23 cellular contexts compared by ENCODE assay signal in the genomic region with DNA sequence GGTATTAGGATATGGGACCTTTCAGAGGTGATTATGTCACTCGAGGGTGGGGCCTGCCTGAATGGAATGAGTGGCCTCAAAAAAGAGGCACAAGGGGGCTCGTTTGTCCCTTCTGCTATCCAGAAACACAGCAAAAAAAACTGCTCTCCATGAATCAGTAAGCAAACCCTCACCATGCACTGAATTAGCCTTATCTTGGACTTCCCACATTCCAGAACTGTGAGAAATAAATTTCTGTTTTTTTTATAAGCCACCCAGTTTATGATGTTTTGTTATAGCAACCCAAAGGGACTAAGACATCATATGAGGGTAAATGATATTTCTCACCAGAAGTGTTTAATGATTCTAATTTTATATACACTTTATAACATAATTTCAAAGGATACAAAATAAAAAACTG.
DNase-seq lines count a peak whose midpoint lies in the region; ATAC-seq and TF ChIP-seq lines count a peak whose summit lies in the region.
"Had no signal": no experiment of that assay in that cellular context is flagged by ENCODE, and none has a peak within 500 bp of the region (broad histone marks: within the 10 kb centered on the region; RNA-seq: fewer than 3 reads in every experiment).

No MANE protein-coding gene starts in this region.

- H3K36me3 ChIP-seq in brain microvascular endothelial cell (replicated peaks) = no peaks in the 10 kb centered on the region
- H3K36me3 ChIP-seq: BLaER1 had no signal

- no peak overlapping the region for H3K27ac ChIP-seq in brain microvascular endothelial cell
- H3K27ac ChIP-seq: BLaER1, GM23248, KMS-11 had no signal

- DNase-seq in HS-27A (ENCODE audit: low read depth) (peak; percentile 20), NCI-H226 (peak; percentile 64), brain microvascular endothelial cell (peak; percentile 9), iris pigment epithelial cell (ENCODE audit: low read depth) (peak; percentile 55)
- DNase-seq in activated naive CD8-positive, alpha-beta T cell treated with anti-CD3 and anti-CD28 coated beads, Interleukin-2, amount 50 U/mL, for 24 hours = no peak
- DNase-seq in effector CD8-positive, alpha-beta T cell (lab: John Stamatoyannopoulos, UW) = no peak
- DNase-seq: CD4-positive, CD25-positive, alpha-beta regulatory T cell; GM23248; H9; NCI-H1092 treated with DMSO at 0.1 percent for 48 hours; NCI-H1436; NCI-H187; NCI-H2171 treated with DMSO at 0.1 percent for 48 hours; NCI-H446; NCI-H526; NCI-H82; NK-92 treated with Interleukin-12 subunit alpha and Interleukin-12 subunit beta, amount 100 ng/mL, for 24 hours; PC-3; SK-N-SH had no signal

- no peaks in the 10 kb centered on the region for H3K36me3 Mint-ChIP-seq in activated naive CD8-positive, alpha-beta T cell treated with anti-CD3 and anti-CD28 coated beads, Interleukin-2, amount 50 U/mL, for 24 hours (ENCODE audit: low read depth)
- H3K36me3 Mint-ChIP-seq: CD4-positive, CD25-positive, alpha-beta regulatory T cell; IgD-negative memory B cell had no signal

- H3K4me1 Mint-ChIP-seq in activated naive CD8-positive, alpha-beta T cell treated with anti-CD3 and anti-CD28 coated beads, Interleukin-2, amount 50 U/mL, for 24 hours = no peaks in the 10 kb centered on the region
- H3K4me1 Mint-ChIP-seq: CD4-positive, CD25-positive, alpha-beta regulatory T cell; IgD-negative memory B cell had no signal

- TF ChIP-seq CTCF in brain microvascular endothelial cell (IDR thresholded peaks at IDR 0.05; ENCODE audit: low read depth, low read length, missing control alignments) = no peak

- no peak overlapping the region for H3K4me3 ChIP-seq in brain microvascular endothelial cell (ENCODE audit: low read depth, low read length)
- H3K4me3 ChIP-seq: BLaER1, GM23248 had no signal

- in situ Hi-C loops in brain microvascular endothelial cell (cut with HindIII; ENCODE audit: low pct_ligation_motif_present, low sequenced_read_pairs) = no loop called here

- no peak overlapping the region for H3K27ac Mint-ChIP-seq in activated naive CD8-positive, alpha-beta T cell treated with anti-CD3 and anti-CD28 coated beads, Interleukin-2, amount 50 U/mL, for 24 hours
- H3K27ac Mint-ChIP-seq: CD4-positive, CD25-positive, alpha-beta regulatory T cell; H9; IgD-negative memory B cell had no signal

- H3K27me3 ChIP-seq in brain microvascular endothelial cell (replicated peaks) = no peaks in the 10 kb centered on the region
- H3K27me3 ChIP-seq: BLaER1 had no signal

- H3K9me3 Mint-ChIP-seq in activated naive CD8-positive, alpha-beta T cell treated with anti-CD3 and anti-CD28 coated beads, Interleukin-2, amount 50 U/mL, for 24 hours = peaks cover 14% of the 10 kb centered on the region

- ATAC-seq in activated naive CD8-positive, alpha-beta T cell treated with anti-CD3 and anti-CD28 coated beads, Interleukin-2, amount 50 U/mL, for 24 hours = no peak
- no peak for ATAC-seq in HG03457 (IDR thresholded peaks at IDR 0.05; ENCODE audit: unreplicated experiment)
- ATAC-seq: PC-3 had no signal

- no peak overlapping the region for H3K4me3 Mint-ChIP-seq in activated naive CD8-positive, alpha-beta T cell treated with anti-CD3 and anti-CD28 coated beads, Interleukin-2, amount 50 U/mL, for 24 hours
- H3K4me3 Mint-ChIP-seq: CD4-positive, CD25-positive, alpha-beta regulatory T cell; H9; IgD-negative memory B cell had no signal

- H3K27me3 Mint-ChIP-seq in activated naive CD8-positive, alpha-beta T cell treated with anti-CD3 and anti-CD28 coated beads, Interleukin-2, amount 50 U/mL, for 24 hours = no peaks in the 10 kb centered on the region
- H3K27me3 Mint-ChIP-seq: CD4-positive, CD25-positive, alpha-beta regulatory T cell; IgD-negative memory B cell had no signal

Comparison
In these comparisons a context has a peak if more than half of its experiments do, and no peak if none do; other contexts are left out.
1. DNase-seq: peak in HS-27A (single experiment), NCI-H226 (single experiment), brain microvascular endothelial cell (single experiment) and iris pigment epithelial cell (single experiment); none in activated naive CD8-positive, alpha-beta T cell treated with anti-CD3 and anti-CD28 coated beads, Interleukin-2, amount 50 U/mL, for 24 hours (single experiment) and effector CD8-positive, alpha-beta T cell (single experiment).